In genomic region chr6:41560440-41561192, GRCh38 we compare ENCODE assay signal across 8 cellular contexts. TPM values are rescaled to one million over a fixed set of nuclear protein-coding genes. Genes with fewer than 3 reads are reported as not detected.
DNase-seq lines count a peak whose midpoint lies in the region; ATAC-seq, FAIRE-seq and TF ChIP-seq lines count a peak whose summit lies in the region.

No MANE protein-coding gene starts in this region.

- peak; percentile 68 for ATAC-seq in HG03095 (IDR thresholded peaks at IDR 0.05; ENCODE audit: unreplicated experiment)
- peak; percentile 93 for ATAC-seq in central memory CD8-positive, alpha-beta T cell (replicated peaks; ENCODE audit: extremely low read depth, poor library complexity, severe bottlenecking)

- FAIRE-seq in GM12891 (lab: Jason Lieb, UNC), result peak; percentile 72

- H3K4me3 Mint-ChIP-seq in central memory CD8-positive, alpha-beta T cell, result peak overlapping the region; percentile 89

- DNase-seq in GM12891 (ENCODE audit: insufficient read length, low spot score) (peak; percentile 89), lung microvascular endothelial cell (ENCODE audit: low read depth in 2 of 2) (peak; percentile 22 to 43), NCI-H345 (lab: John Stamatoyannopoulos, UW) (no peak), Ammon's horn (ENCODE audit: low spot score) (no peak)
- DNase-seq in activated CD4-positive, CD25-positive, alpha-beta regulatory T cell (lab: John Stamatoyannopoulos, UW), result peak; percentile 55 to 69 (median 65)
- peak; percentile 85 to 94 for DNase-seq in central memory CD8-positive, alpha-beta T cell (ENCODE audit: low spot score in 2 of 2)
- DNase-seq in stimulated activated CD8-positive, alpha-beta memory T cell treated with anti-CD3 and anti-CD28 coated beads, Interleukin-2, amount 100 ng/mL, for 48 hours (ENCODE audit: low read depth in 2 of 2), result peak; percentile 75 to 78

- H3K9me3 Mint-ChIP-seq in central memory CD8-positive, alpha-beta T cell, result no peaks in the 10 kb centered on the region

- H3K27me3 Mint-ChIP-seq in central memory CD8-positive, alpha-beta T cell, result no peaks in the 10 kb centered on the region

- H3K4me1 Mint-ChIP-seq in central memory CD8-positive, alpha-beta T cell, result peaks cover 24% of the 10 kb centered on the region

- no peak for TF ChIP-seq POLR2A in GM12891 (IDR thresholded peaks at IDR 0.05; ENCODE audit: low read depth, low read length)

- peaks cover 10% of the 10 kb centered on the region for H3K36me3 Mint-ChIP-seq in central memory CD8-positive, alpha-beta T cell (ENCODE audit: insufficient read depth)

- H3K27ac Mint-ChIP-seq in central memory CD8-positive, alpha-beta T cell (ENCODE audit: low read depth), result peak overlapping the region; percentile 93

TF ChIP-seq in GM12891, 5 proteins besides CTCF, POLR2A, EP300 and RAD21:
- TF ChIP-seq POLR2AphosphoS5 (IDR thresholded peaks at IDR 0.05; ENCODE audit: low read depth, low read length), result 0 out of 2 replicates have a peak, but pooled peaks have one; percentile 47
- no peak; the same call in 1 of the 2 replicates for TF ChIP-seq TAF1 (IDR thresholded peaks at IDR 0.05; ENCODE audit: low read depth, low read length)
- peak; percentile 28; the same call in 1 of the 2 replicates for TF ChIP-seq SPI1 (IDR thresholded peaks at IDR 0.05; ENCODE audit: low read depth, low read length)
- no peak for TF ChIP-seq PAX5 (IDR thresholded peaks at IDR 0.05; ENCODE audit: insufficient read depth, low read length, severe bottlenecking)
- no peak for TF ChIP-seq POU2F2 (IDR thresholded peaks at IDR 0.05; ENCODE audit: low read depth, low read length)

RNA-seq across cellular contexts. Expression of gene FOXP4, which starts 14.4 kb away (rescaled TPM):
- 18.2 TPM for polyA plus RNA-seq in GM12891 (2012; ENCODE audit: low read depth, missing spikeins)
- 3.3 and 4.6 TPM in 2 replicates for total RNA-seq in lung microvascular endothelial cell

Comparison
In these comparisons a context has a peak if more than half of its experiments do, and no peak if none do; other contexts are left out.
1. DNase-seq: peak in GM12891 (single experiment), activated CD4-positive, CD25-positive, alpha-beta regulatory T cell (4 of 4), central memory CD8-positive, alpha-beta T cell (2 of 2), lung microvascular endothelial cell (2 of 2) and stimulated activated CD8-positive, alpha-beta memory T cell treated with anti-CD3 and anti-CD28 coated beads, Interleukin-2, amount 100 ng/mL, for 48 hours (2 of 2); none in NCI-H345 (single experiment) and Ammon's horn (single experiment).